ENCODE assay signal across 8 cellular contexts in the genomic region with DNA sequence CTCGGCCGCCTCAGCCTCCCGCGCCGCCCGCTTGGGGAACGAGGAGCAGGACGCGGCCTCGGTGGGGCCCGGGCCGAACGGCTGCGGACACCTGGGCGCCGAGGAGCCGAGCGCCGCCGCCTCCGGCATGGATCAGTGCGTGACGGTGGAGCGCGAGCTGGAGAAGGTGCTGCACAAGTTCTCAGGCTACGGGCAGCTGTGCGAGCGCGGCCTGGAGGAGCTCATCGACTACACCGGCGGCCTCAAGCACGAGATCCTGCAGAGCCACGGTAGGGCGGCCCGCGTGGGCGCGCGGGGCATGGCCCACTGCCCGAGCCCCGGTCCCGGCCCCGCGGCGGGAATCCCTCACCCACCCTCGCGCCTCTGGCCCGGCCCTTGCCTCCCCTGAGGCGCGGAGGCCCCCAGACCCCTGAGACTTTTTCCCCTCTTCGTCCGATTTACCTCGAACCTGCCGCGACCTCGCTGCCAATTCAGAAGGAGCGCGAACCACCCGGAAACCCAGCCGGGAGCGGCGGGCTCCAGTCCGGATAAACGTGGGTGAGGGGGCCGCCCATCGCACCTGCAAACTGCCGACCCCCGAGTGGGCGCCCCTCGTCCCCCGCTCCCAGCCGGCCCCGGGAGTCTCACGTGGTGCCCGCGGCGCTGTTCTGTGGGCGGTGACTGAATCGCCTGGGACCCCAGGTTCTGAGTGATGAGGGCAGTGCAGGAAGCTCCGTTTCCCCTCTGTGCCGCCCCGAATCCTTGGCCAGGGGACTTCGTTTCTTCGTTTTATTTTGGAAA. TPM values are rescaled to one million over a fixed set of nuclear protein-coding genes. Genes with fewer than 3 reads are reported as not detected.
DNase-seq lines count a peak whose midpoint lies in the region; ATAC-seq and TF ChIP-seq lines count a peak whose summit lies in the region.
"Not testable (repeated sequence)": the region's sequence is repeated elsewhere in the genome, so short reads cannot be mapped to it uniquely, and the experiment has no call there.

No MANE protein-coding gene starts in this region.

- 0 to 1% (median 0%) methylated on average over 5 to 70 of the region's 85 CpGs; no CpG with 5 or more reads in 1 of the 5 donors for WGBS in stomach, 5 donors

- peak overlapping the region; percentile 71 for H3K4me3 Mint-ChIP-seq in osteocyte (ENCODE audit: unreplicated experiment)

- not testable (repeated sequence) for H3K27me3 ChIP-seq in HAP-1 (ENCODE audit: low read depth); WERI-Rb-1 (ENCODE audit: insufficient read depth, low read depth, severe bottlenecking); stomach

- not testable (repeated sequence) for H3K36me3 Mint-ChIP-seq in osteocyte (ENCODE audit: unreplicated experiment)

- ATAC-seq in left cardiac atrium: peak; percentile 10 to 13

- in situ Hi-C loops in HAP-1 (cut with MboI; ENCODE audit: low sequenced_read_pairs); astrocyte of the cerebellum (cut with HindIII; ENCODE audit: low sequenced_read_pairs): not testable (repeated sequence)

- peak overlapping the region; percentile 42 for H3K4me3 ChIP-seq in HAP-1
- peak overlapping the region; percentile 57 for H3K4me3 ChIP-seq in WERI-Rb-1 (ENCODE audit: low read depth, low read length)
- H3K4me3 ChIP-seq in astrocyte of the cerebellum (ENCODE audit: low read depth, low read length): peak overlapping the region; percentile 53
- H3K4me3 ChIP-seq in stomach: peak overlapping the region; percentile 60 to 70 (median 68)

- H3K27ac ChIP-seq in KOPT-K1 (ENCODE audit: low read depth, low read length, poor library complexity, severe bottlenecking): peak overlapping the region; percentile 68
- H3K27ac ChIP-seq in WERI-Rb-1: peak overlapping the region; percentile 45; the same call in 1 of the 2 replicates
- H3K27ac ChIP-seq in stomach: peak overlapping the region; percentile 85 to 97 (median 91)

- H3K36me3 ChIP-seq in HAP-1 (replicated peaks); KOPT-K1 (ENCODE audit: insufficient read depth, low read length); WERI-Rb-1; stomach: not testable (repeated sequence)

- not testable (repeated sequence) for TF ChIP-seq POLR2A in stomach (IDR thresholded peaks at IDR 0.05)

- not testable (repeated sequence) for H3K9me3 ChIP-seq in HAP-1; KOPT-K1 (ENCODE audit: insufficient read depth, low read length, poor library complexity, severe bottlenecking); WERI-Rb-1 (ENCODE audit: severe bottlenecking); stomach

- H3K9me3 Mint-ChIP-seq in osteocyte (ENCODE audit: unreplicated experiment): not testable (repeated sequence)

- not testable (repeated sequence) for TF ChIP-seq EP300 in stomach (IDR thresholded peaks at IDR 0.05)

- TF ChIP-seq CTCF in WERI-Rb-1 (IDR thresholded peaks at IDR 0.05; ENCODE audit: low read depth, low read length); astrocyte of the cerebellum (IDR thresholded peaks at IDR 0.05; ENCODE audit: low read depth, low read length, missing control alignments); osteocyte (IDR thresholded peaks at IDR 0.05); stomach (IDR thresholded peaks at IDR 0.05): not testable (repeated sequence)

- intact Hi-C loops in left cardiac atrium (cut with DNase I); stomach (cut with DNase I; ENCODE audit: low total_unique reads): not testable (repeated sequence)

- H3K27ac Mint-ChIP-seq in osteocyte (ENCODE audit: unreplicated experiment): peak overlapping the region; percentile 41

- not testable (repeated sequence) for H3K27me3 Mint-ChIP-seq in osteocyte (ENCODE audit: unreplicated experiment)

- DNase-seq in ELR (ENCODE audit: low read depth) (peak; percentile 57), HAP-1 (ENCODE audit: low spot score in 2 of 2) (peak in 1 of 2 experiments; percentile 42), WERI-Rb-1 (peak; percentile 31), left cardiac atrium (peak; percentile 54), stomach (peak; percentile 54)
- not testable (repeated sequence) for DNase-seq in astrocyte of the cerebellum (ENCODE audit: low read depth); osteocyte (ENCODE audit: extremely low spot score, unreplicated experiment)

- not testable (repeated sequence) for H3K4me1 ChIP-seq in HAP-1, stomach

- not testable (repeated sequence) for H3K4me1 Mint-ChIP-seq in osteocyte (ENCODE audit: unreplicated experiment)

RNA-seq across cellular contexts. Expression of a gene that starts 0.6 kb away (rescaled TPM):
- total RNA-seq in left cardiac atrium (10 to 100 TPM; 50.0 to 61.9 TPM), osteocyte (24.3 and 25.8 TPM in 2 replicates), stomach (100 to 1,000 TPM in 1 of 5 donors, 10 to 100 TPM in 4; 19.8 to 111 (median 46.9) TPM)
- polyA plus RNA-seq in stomach: 1 to 10 TPM; 7.3 to 9.5 (median 8.9) TPM
